In genomic region chr22:48630444-48630777, GRCh38 we compare ENCODE assay signal across 18 cellular contexts.
DNase-seq lines count a peak whose midpoint lies in the region; ATAC-seq and TF ChIP-seq lines count a peak whose summit lies in the region.
"Had no signal": no experiment of that assay in that cellular context is flagged by ENCODE, and none has a peak within 500 bp of the region (broad histone marks: within the 10 kb centered on the region; RNA-seq: fewer than 3 reads in every experiment).

No MANE protein-coding gene starts in this region.

- H2AFZ ChIP-seq in neural progenitor cell (replicated peaks) = no peak overlapping the region
- H2AFZ ChIP-seq: GM23338 had no signal

- H3K9me3 ChIP-seq in neural progenitor cell (ENCODE audit: low read depth) (no peaks in the 10 kb centered on the region), gastrocnemius medialis (no peaks in the 10 kb centered on the region)
- H3K9me3 ChIP-seq: A549, Peyer's patch had no signal

- H3K27ac ChIP-seq in angular gyrus (ENCODE audit: low read depth, low read length) (peak overlapping the region; percentile 89), neural progenitor cell (no peak overlapping the region), gastrocnemius medialis (no peak overlapping the region)
- H3K27ac ChIP-seq: A549, Peyer's patch had no signal

- DNase-seq in COLO668 (lab: John Stamatoyannopoulos, UW; ENCODE audit: unreplicated experiment) = peak; percentile 93
- DNase-seq in NCI-H2171 (lab: John Stamatoyannopoulos, UW) = peak; percentile 55
- DNase-seq in neural progenitor cell (ENCODE audit: low spot score) = peak; percentile 18
- DNase-seq in gastrocnemius medialis = no peak
- no peak for DNase-seq in ureter (ENCODE audit: low spot score)
- DNase-seq: Calu3, DMS79 treated with DMSO at 0.1 percent for 48 hours, GDM1, KG1, NCI-H1092, NCI-H187, NCI-H526 treated with DMSO at 0.1 percent for 48 hours, Peyer's patch, SHP77 had no signal

- H3K27me3 ChIP-seq in neural progenitor cell = no peaks in the 10 kb centered on the region
- peaks cover 0 to 8% (median 0%) of the 10 kb centered on the region in 3 donors for H3K27me3 ChIP-seq in gastrocnemius medialis
- H3K27me3 ChIP-seq: Peyer's patch had no signal

- H3K4me2 ChIP-seq in neural progenitor cell = peak overlapping the region; percentile 6
- H3K4me2 ChIP-seq: A549, GM23338 had no signal

- no peaks in the 10 kb centered on the region for H3K36me3 ChIP-seq in neural progenitor cell
- no peaks in the 10 kb centered on the region for H3K36me3 ChIP-seq in gastrocnemius medialis
- H3K36me3 ChIP-seq: Peyer's patch had no signal

- H3F3A ChIP-seq in neural progenitor cell (ENCODE audit: low read depth) = peaks cover 4% of the 10 kb centered on the region

- H3K36me3 Mint-ChIP-seq in neural progenitor cell = peaks cover 4% of the 10 kb centered on the region

- no peak overlapping the region for H3K9ac ChIP-seq in neural progenitor cell

- H3K27me3 Mint-ChIP-seq in neural progenitor cell (ENCODE audit: insufficient read depth, low read depth) = no peaks in the 10 kb centered on the region

- peak overlapping the region; percentile 57 for H3K27ac Mint-ChIP-seq in neural progenitor cell
- H3K27ac Mint-ChIP-seq: GM23338 had no signal

- H3K9me3 Mint-ChIP-seq in neural progenitor cell = no peaks in the 10 kb centered on the region
- H3K9me3 Mint-ChIP-seq: GM23338 had no signal

- H3K4me3 ChIP-seq in neural progenitor cell (no peak overlapping the region), gastrocnemius medialis (no peak overlapping the region)
- H3K4me3 ChIP-seq: A549, GM23338, Peyer's patch had no signal

- no peak overlapping the region for H3K4me3 Mint-ChIP-seq in neural progenitor cell
- H3K4me3 Mint-ChIP-seq: GM23338 had no signal

- no peak for TF ChIP-seq POLR2A in gastrocnemius medialis (IDR thresholded peaks at IDR 0.05)

- H3K4me1 Mint-ChIP-seq in neural progenitor cell = peaks cover 36% of the 10 kb centered on the region

- H3K4me1 ChIP-seq in neural progenitor cell (peaks cover 43% of the 10 kb centered on the region), gastrocnemius medialis (no peaks in the 10 kb centered on the region)
- H3K4me1 ChIP-seq: A549, Peyer's patch had no signal

- intact Hi-C loops in gastrocnemius medialis (cut with DNase I; ENCODE audit: low total_unique reads) = no loop called here

- TF ChIP-seq CTCF in neural progenitor cell (IDR thresholded peaks at IDR 0.05) (no peak), gastrocnemius medialis (IDR thresholded peaks at IDR 0.05 in 4 of 5, conservative IDR thresholded peaks at IDR 0.05 in 1 of 5) (no peak)

- in situ Hi-C loops in gastrocnemius medialis (cut with MboI; ENCODE audit: low sequenced_read_pairs in 4 of 4) = no loop called here

- ATAC-seq in HG02642 (IDR thresholded peaks at IDR 0.05; ENCODE audit: poor library complexity, unreplicated experiment) = no peak
- ATAC-seq in gastrocnemius medialis = no peak
- ATAC-seq: A549, GM23338 had no signal

- H3K79me2 ChIP-seq in neural progenitor cell (ENCODE audit: low read depth) = peaks cover 26% of the 10 kb centered on the region

- H4K20me1 ChIP-seq in neural progenitor cell (ENCODE audit: low read depth) = peaks cover 57% of the 10 kb centered on the region

Comparison
In these comparisons a context has a peak if more than half of its experiments do, and no peak if none do; other contexts are left out.
1. DNase-seq: peak in COLO668 (single experiment), NCI-H2171 (single experiment) and neural progenitor cell (single experiment); none in gastrocnemius medialis (0 of 2) and ureter (single experiment).